Comparison of ENCODE assay signal across 21 cellular contexts in genomic region chr6:106907754-106908153, GRCh38.
DNase-seq lines count a peak whose midpoint lies in the region; ATAC-seq and TF ChIP-seq lines count a peak whose summit lies in the region.
"Had no signal": no experiment of that assay in that cellular context is flagged by ENCODE, and none has a peak within 500 bp of the region (broad histone marks: within the 10 kb centered on the region; RNA-seq: fewer than 3 reads in every experiment).

No MANE protein-coding gene starts in this region.

- H2AFZ ChIP-seq in H9 (ENCODE audit: low read length): no peak overlapping the region
- H2AFZ ChIP-seq: PC-9 had no signal

- no peak overlapping the region for H2BK12ac ChIP-seq in H9 (ENCODE audit: insufficient read length, low read depth, low read length)

- peaks cover 8% of the 10 kb centered on the region for H3K9me3 ChIP-seq in H9 (ENCODE audit: control insufficient read depth, low read depth, low read length)
- H3K9me3 ChIP-seq in colonic mucosa: no peaks in the 10 kb centered on the region
- no peaks in the 10 kb centered on the region for H3K9me3 ChIP-seq in MG63
- H3K9me3 ChIP-seq: BLaER1, SK-N-SH had no signal

- H3K27ac Mint-ChIP-seq in H9: peak overlapping the region in 1 of 3 experiments; percentile 17; a peak in 1 of 7 replicates
- H3K27ac Mint-ChIP-seq: CD4-positive, alpha-beta memory T cell had no signal

- H4K20me1 ChIP-seq in H9 (ENCODE audit: control insufficient read depth, insufficient read depth, insufficient read length): no peaks in the 10 kb centered on the region
- H4K20me1 ChIP-seq: BLaER1 had no signal

- no peak overlapping the region for H3K14ac ChIP-seq in H9 (ENCODE audit: insufficient read depth, low read length)

- H3K27ac ChIP-seq in H9 (ENCODE audit: insufficient read length, low read depth, low read length) (no peak overlapping the region), colonic mucosa (peak overlapping the region; percentile 24), foreskin keratinocyte (peak overlapping the region; percentile 2)
- H3K27ac ChIP-seq: BLaER1, KMS-11, PC-9 had no signal

- H4K8ac ChIP-seq in H9 (replicated peaks; ENCODE audit: insufficient read length, low read depth, low read length): no peak overlapping the region

- peaks cover 41 to 54% of the 10 kb centered on the region in 2 experiments for H3K4me1 Mint-ChIP-seq in H9
- H3K4me1 Mint-ChIP-seq: CD4-positive, alpha-beta memory T cell had no signal

- no peak overlapping the region for H2BK20ac ChIP-seq in H9 (ENCODE audit: low read depth, low read length, poor library complexity, severe bottlenecking)

- no peak overlapping the region for H2AK5ac ChIP-seq in H9 (ENCODE audit: insufficient read length, low read length)

- no peak overlapping the region for H3T11ph ChIP-seq in H9 (ENCODE audit: low read length)

- no CpG with 5 or more reads among the region's 1 CpG for WGBS in H9 (ENCODE audit: extremely low coverage, insufficient read length, low lambda C conversion rate)

- no peaks in the 10 kb centered on the region for H3K27me3 Mint-ChIP-seq in H9 (ENCODE audit: low read depth)

- H3K79me2 ChIP-seq in H9 (ENCODE audit: insufficient read depth, low read length): no peaks in the 10 kb centered on the region

- H3K36me3 ChIP-seq in colonic mucosa (no peaks in the 10 kb centered on the region), MG63 (no peaks in the 10 kb centered on the region)
- H3K36me3 ChIP-seq: BLaER1 had no signal

- no peaks in the 10 kb centered on the region for H3K79me1 ChIP-seq in H9 (ENCODE audit: insufficient read depth, low read depth, low read length, poor library complexity, severe bottlenecking)

- TF ChIP-seq CTCF in H9 (conservative IDR thresholded peaks at IDR 0.05): no peak
- TF ChIP-seq CTCF in colonic mucosa (IDR thresholded peaks at IDR 0.05): no peak
- no peak for TF ChIP-seq CTCF in foreskin keratinocyte (conservative IDR thresholded peaks at IDR 0.05)

- no peak overlapping the region for H4K91ac ChIP-seq in H9 (ENCODE audit: insufficient read length, low read depth, low read length)

- no peak overlapping the region for H3K4me3 Mint-ChIP-seq in H9
- H3K4me3 Mint-ChIP-seq: CD4-positive, alpha-beta memory T cell had no signal

- H2BK5ac ChIP-seq in H9 (ENCODE audit: insufficient read length, low read length): no peak overlapping the region

- no peak overlapping the region for H4K5ac ChIP-seq in H9 (ENCODE audit: insufficient read length, low read depth, low read length)

- H3K4me2 ChIP-seq in H9 (ENCODE audit: insufficient read depth, insufficient read length, low read length): no peak overlapping the region
- H3K4me2 ChIP-seq: BLaER1, KMS-11, SK-N-SH had no signal

- H3K4me3 ChIP-seq in colonic mucosa: no peak overlapping the region
- no peak overlapping the region for H3K4me3 ChIP-seq in MG63
- H3K4me3 ChIP-seq: BLaER1, GM12878, PC-9 had no signal

- H2BK15ac ChIP-seq in H9 (ENCODE audit: low read depth, low read length): 0 out of 2 replicates have a peak overlapping the region, but pooled peaks have one; percentile 78

- H3K4me1 ChIP-seq in H9 (ENCODE audit: insufficient read depth, low read length): no peaks in the 10 kb centered on the region
- no peaks in the 10 kb centered on the region for H3K4me1 ChIP-seq in colonic mucosa
- peaks cover 10% of the 10 kb centered on the region for H3K4me1 ChIP-seq in foreskin keratinocyte

- no peaks in the 10 kb centered on the region for H3K27me3 ChIP-seq in H9 (ENCODE audit: insufficient read depth, low read length)
- H3K27me3 ChIP-seq in colonic mucosa: no peaks in the 10 kb centered on the region
- no peaks in the 10 kb centered on the region for H3K27me3 ChIP-seq in foreskin keratinocyte
- no peaks in the 10 kb centered on the region for H3K27me3 ChIP-seq in MG63
- H3K27me3 ChIP-seq: BLaER1 had no signal

- ATAC-seq in foreskin keratinocyte: no peak
- ATAC-seq in GM21526 (IDR thresholded peaks at IDR 0.05; ENCODE audit: low FRiP score, unreplicated experiment): no peak
- ATAC-seq: HepG2, Right ventricle myocardium inferior had no signal

- peaks cover 35 to 37% of the 10 kb centered on the region in 2 experiments for H3K9me3 Mint-ChIP-seq in H9

- DNase-seq in H9 (no peak), colonic mucosa (no peak), foreskin keratinocyte (no peak), renal cortical epithelial cell (ENCODE audit: low read depth) (peak; percentile 33), MG63 (no peak), HUDEP-2 (lab: John Stamatoyannopoulos, UW; ENCODE audit: unreplicated experiment in 76 of 76) (no peak)
- DNase-seq: CD4-positive, alpha-beta memory T cell; GOT3; NCI-H1048; NCI-H1436; NCI-H1930; NCI-H345; NCI-H524 treated with DMSO at 0.1 percent for 48 hours; SK-N-SH had no signal

- no peak overlapping the region for H3K18ac ChIP-seq in H9 (ENCODE audit: insufficient read length, low read depth, low read length)

- H3K36me3 Mint-ChIP-seq in H9 (ENCODE audit: insufficient read depth in 1 of 3, low read depth in 3 of 3): peaks cover 7 to 42% (median 30%) of the 10 kb centered on the region in 3 experiments
- H3K36me3 Mint-ChIP-seq: CD4-positive, alpha-beta memory T cell had no signal

- no peaks in the 10 kb centered on the region for H3K23me2 ChIP-seq in H9 (ENCODE audit: insufficient read length, low read depth, low read length, poor library complexity, severe bottlenecking)

- no peak overlapping the region for H3K9ac ChIP-seq in H9 (ENCODE audit: extremely low read depth, insufficient read length, low read length)
- H3K9ac ChIP-seq in colonic mucosa (ENCODE audit: low read depth in 2 of 2, low read length in 2 of 2): no peak overlapping the region
- H3K9ac ChIP-seq: BLaER1, KMS-11, SK-N-SH had no signal

- no peak overlapping the region for H3K23ac ChIP-seq in H9 (ENCODE audit: insufficient read length, low read depth, low read length)

- no peak overlapping the region for H3K4ac ChIP-seq in H9 (ENCODE audit: low read depth, low read length)

- H3K56ac ChIP-seq in H9 (ENCODE audit: insufficient read length, low read depth, low read length): no peak overlapping the region

- intact Hi-C loops in colonic mucosa (cut with DNase I): no loop called here

- H2BK120ac ChIP-seq in H9 (ENCODE audit: low read depth, low read length, poor library complexity, severe bottlenecking): no peak overlapping the region
